ENCODE assay signal across 22 cellular contexts in the genomic region with DNA sequence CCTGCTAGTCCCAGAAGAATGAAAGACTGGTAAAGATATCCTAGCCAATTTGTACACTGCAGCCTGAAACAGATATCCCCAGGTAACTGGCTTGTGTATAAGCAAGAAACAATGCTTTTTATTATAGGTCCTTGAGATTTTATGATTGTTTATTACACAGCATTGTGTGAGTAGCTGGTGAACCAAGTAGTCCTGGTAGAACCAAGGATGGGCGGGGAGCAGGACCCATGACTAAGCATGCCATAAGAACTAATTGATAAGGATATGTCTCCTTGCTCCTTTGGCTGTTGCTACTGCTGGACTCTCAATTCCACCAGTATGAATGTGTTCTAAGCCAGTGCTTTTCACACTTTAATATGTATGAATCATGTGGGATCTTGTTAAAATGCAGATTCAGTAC.
"Had no signal": no experiment of that assay in that cellular context is flagged by ENCODE, and none has a peak within 500 bp of the region (broad histone marks: within the 10 kb centered on the region; RNA-seq: fewer than 3 reads in every experiment).

No MANE protein-coding gene starts in this region.

- H3K27me3 ChIP-seq: pancreas, uterus had no signal

- FAIRE-seq: keratinocyte, pancreas had no signal

- H3K9me3 ChIP-seq: lower lobe of right lung, pancreas, prostate gland, suprapubic skin, thoracic aorta, tibial artery, uterus had no signal

- H3K4me3 ChIP-seq: left lung, lower lobe of right lung, pancreas, prostate gland, skin epidermis, spleen, suprapubic skin, thoracic aorta, tibial artery, uterus had no signal

- H3K27ac ChIP-seq: left lung, lower lobe of right lung, pancreas, prostate gland, skin epidermis, spleen, suprapubic skin, thoracic aorta, tibial artery, uterus had no signal

- H3K36me3 ChIP-seq: left lung, lower lobe of right lung, pancreas, prostate gland, spleen, suprapubic skin, thoracic aorta, tibial artery, uterus had no signal

- H3K4me1 ChIP-seq: left lung, lower lobe of right lung, pancreas, prostate gland, spleen, suprapubic skin, tibial artery, uterus had no signal

- DNase-seq: hippocampal formation; kidney glomerular epithelial cell; left cardiac atrium; left lung; lower lobe of right lung; mammary epithelial cell; mesenchymal stem cell; naive thymus-derived CD4-positive, alpha-beta T cell; pancreas; posterior cingulate gyrus; retina; right cardiac atrium; spleen; stimulated activated CD4-positive, alpha-beta T cell treated with anti-CD3 and anti-CD28 coated beads, Interleukin-4, amount 100 ng/mL, for 24 hours; stimulated activated naive CD4-positive, alpha-beta T cell; tibial artery; uterus had no signal
